In the genomic region with DNA sequence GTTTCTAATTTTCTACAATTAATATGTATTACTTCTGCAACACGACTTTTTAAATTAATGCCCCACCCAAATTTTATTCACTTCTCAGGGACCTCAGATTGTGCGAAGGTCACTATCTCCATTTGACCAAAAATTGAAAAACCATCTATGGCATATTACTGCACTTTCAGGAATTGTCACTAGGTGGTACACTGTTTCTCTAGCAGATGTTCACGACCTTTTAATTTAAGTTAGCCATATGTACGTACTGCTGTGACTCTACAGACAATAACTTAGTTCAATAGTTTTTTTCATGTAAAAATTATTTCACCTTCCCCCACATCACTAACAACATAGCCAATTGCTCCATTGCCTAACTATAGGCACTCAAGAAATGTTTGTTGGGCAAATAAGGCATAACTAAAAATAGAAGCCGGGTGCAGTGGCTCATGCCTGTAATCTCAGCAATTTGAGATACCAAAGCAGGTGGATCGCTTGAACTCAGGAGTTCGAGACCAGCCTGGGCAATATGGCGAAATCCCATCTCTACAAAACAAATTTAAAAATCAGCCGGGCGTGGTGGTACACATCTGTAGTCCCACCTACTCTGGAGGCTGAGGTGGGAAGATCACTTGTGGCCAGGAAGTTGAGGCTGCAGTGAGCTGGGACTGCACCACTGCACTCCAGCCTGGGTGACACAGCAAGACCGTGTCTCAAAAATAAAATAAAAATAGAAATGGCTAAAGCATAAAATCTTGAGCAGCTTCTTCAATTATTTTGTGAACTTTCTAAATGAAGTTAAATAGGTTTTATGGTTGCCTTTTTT, we compare ENCODE assay signal across 8 cellular contexts.
DNase-seq lines count a peak whose midpoint lies in the region; ATAC-seq and TF ChIP-seq lines count a peak whose summit lies in the region.
"Had no signal": no experiment of that assay in that cellular context is flagged by ENCODE, and none has a peak within 500 bp of the region (broad histone marks: within the 10 kb centered on the region; RNA-seq: fewer than 3 reads in every experiment).

No MANE protein-coding gene starts in this region.

- DNase-seq in GM10266 (ENCODE audit: extremely low spot score) (peak; percentile 41), left lobe of liver (ENCODE audit: low spot score) (no peak), aorta (no peak)
- DNase-seq: activated T-cell treated with anti-CD3 and anti-CD28 coated beads, Interleukin-2, amount 50 U/mL, for 72 hours had no signal

- H3F3A ChIP-seq in Loucy (ENCODE audit: low read depth), result no peaks in the 10 kb centered on the region

- no peaks in the 10 kb centered on the region for H3K36me3 ChIP-seq in Loucy (ENCODE audit: insufficient read depth, low read length)
- H3K36me3 ChIP-seq in aorta (ENCODE audit: control insufficient read depth in 1 of 2, insufficient read depth in 2 of 2, low read length in 1 of 2), result no peaks in the 10 kb centered on the region

- no peaks in the 10 kb centered on the region for H3K27me3 ChIP-seq in Loucy (ENCODE audit: insufficient read depth, low read length, poor library complexity, severe bottlenecking)
- no peaks in the 10 kb centered on the region for H3K27me3 ChIP-seq in aorta (ENCODE audit: control insufficient read depth in 1 of 2, insufficient read depth in 2 of 2, low read length in 1 of 2)

- ATAC-seq in GM21619 (IDR thresholded peaks at IDR 0.05; ENCODE audit: unreplicated experiment) (peak; percentile 89), left lobe of liver (peak; percentile 83), HG03571 (IDR thresholded peaks at IDR 0.05; ENCODE audit: unreplicated experiment) (no peak), aorta (ENCODE audit: low FRiP score) (no peak)

- TF ChIP-seq CTCF in GM10266 (IDR thresholded peaks at IDR 0.05; ENCODE audit: control insufficient read depth, insufficient read depth, low read depth, missing control alignments) (peak; percentile 53), Loucy (conservative IDR thresholded peaks at IDR 0.05; ENCODE audit: low read length) (peak; percentile 80), VCaP (conservative IDR thresholded peaks at IDR 0.05) (peak; percentile 81)

- intact Hi-C loops in aorta (cut with DNase I), result no loop called here

- no peak overlapping the region for H3K9ac ChIP-seq in Loucy (ENCODE audit: low read depth, low read length, poor library complexity, severe bottlenecking)

- H3K4me2 ChIP-seq in Loucy (ENCODE audit: low read depth, low read length, poor library complexity, severe bottlenecking), result no peak overlapping the region

- H3K4me1 ChIP-seq in Loucy (ENCODE audit: insufficient read depth, low read length, poor library complexity, severe bottlenecking) (no peaks in the 10 kb centered on the region), aorta (ENCODE audit: control insufficient read depth in 1 of 2, insufficient read depth in 2 of 2, low read length in 2 of 2) (no peaks in the 10 kb centered on the region)

- no peaks in the 10 kb centered on the region for H4K20me1 ChIP-seq in Loucy (ENCODE audit: insufficient read depth, low read length, poor library complexity, severe bottlenecking)

- no peak overlapping the region for H2AFZ ChIP-seq in Loucy (ENCODE audit: low read length)

- no peaks in the 10 kb centered on the region for H3K79me2 ChIP-seq in Loucy (ENCODE audit: insufficient read depth, low read length)

- H3K4me3 ChIP-seq in Loucy (ENCODE audit: low read length, poor library complexity, severe bottlenecking), result no peak overlapping the region
- H3K4me3 ChIP-seq in aorta (ENCODE audit: low read length in 2 of 2), result no peak overlapping the region

- no peaks in the 10 kb centered on the region for H3K9me3 ChIP-seq in Loucy (ENCODE audit: insufficient read depth, low read depth, low read length)
- H3K9me3 ChIP-seq in aorta (ENCODE audit: control insufficient read depth, low read length), result no peaks in the 10 kb centered on the region

- no peaks in the 10 kb centered on the region for H3K9me2 ChIP-seq in Loucy (replicated peaks; ENCODE audit: low read depth, low read length)

- 64% methylated on average over 11 of the region's 11 CpGs for WGBS in aorta, 2 donors

- H3K27ac ChIP-seq in VCaP (no peak overlapping the region), aorta (ENCODE audit: low read depth in 1 of 2, low read length in 2 of 2) (no peak overlapping the region)

Comparison
In these comparisons a context has a peak if more than half of its experiments do, and no peak if none do; other contexts are left out.
1. ATAC-seq: peak in GM21619 (single experiment) and left lobe of liver (single experiment); none in HG03571 (single experiment) and aorta (single experiment).
2. Peak in every context shown above with its lines, with median percentiles within 50 percentile points of each other: CTCF ChIP-seq.